Comparison of ENCODE assay signal across 12 cellular contexts in the genomic region with DNA sequence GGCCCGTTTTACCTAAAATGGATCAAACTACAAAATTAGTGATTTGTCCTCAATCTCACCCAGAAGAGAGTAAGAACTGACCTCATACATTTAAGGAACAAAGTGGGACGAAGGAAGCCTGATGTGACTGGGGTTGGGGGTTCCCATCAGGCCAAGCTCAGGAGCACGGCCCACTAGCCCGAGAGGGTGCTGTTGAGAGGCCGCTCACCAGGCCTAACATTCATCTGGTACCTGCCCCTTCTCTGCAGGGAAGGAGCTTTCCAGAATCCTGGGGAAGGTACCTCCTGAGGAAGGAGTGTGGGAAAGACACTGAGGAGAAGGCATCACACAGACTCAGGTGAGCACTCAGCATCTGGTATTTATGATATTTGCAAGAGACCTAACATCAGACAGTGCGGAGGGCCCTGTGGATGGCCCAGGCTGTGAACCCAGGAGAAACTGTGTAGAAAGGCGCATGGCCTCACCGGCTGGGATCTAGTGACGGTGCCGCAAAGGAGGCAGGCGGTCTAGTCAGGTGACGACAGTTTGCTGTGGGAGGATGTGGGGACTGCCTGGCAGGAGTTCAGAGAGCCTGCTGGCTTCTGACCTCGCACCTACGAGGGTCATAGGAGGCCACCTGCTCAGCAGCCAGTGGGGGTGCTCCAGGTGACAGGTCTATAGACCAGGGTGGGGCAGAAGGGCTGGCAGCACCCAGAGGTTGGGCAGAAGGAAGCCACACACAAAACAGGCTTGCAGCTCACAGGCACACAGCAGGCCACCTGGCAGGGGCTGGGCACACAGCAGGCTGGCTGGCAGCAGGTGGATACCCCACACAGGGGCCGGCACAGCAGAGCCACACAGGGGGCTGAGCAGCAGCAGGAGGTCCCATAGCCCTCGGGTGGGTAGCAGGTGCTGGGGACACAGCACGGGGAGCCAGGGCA.
DNase-seq lines count a peak whose midpoint lies in the region; ATAC-seq lines count a peak whose summit lies in the region.
"Had no signal": no experiment of that assay in that cellular context is flagged by ENCODE, and none has a peak within 500 bp of the region (broad histone marks: within the 10 kb centered on the region; RNA-seq: fewer than 3 reads in every experiment).

No MANE protein-coding gene starts in this region.

- no peak overlapping the region; the same call in 1 of the 2 replicates for H3K9ac ChIP-seq in BLaER1

- H3K9me3 ChIP-seq in BLaER1: peaks cover 77% of the 10 kb centered on the region

- peaks cover 74% of the 10 kb centered on the region for H3K4me1 ChIP-seq in BLaER1

- H3K27ac ChIP-seq in BLaER1: peak overlapping the region; percentile 65
- H3K27ac ChIP-seq: VCaP had no signal

- in situ Hi-C loops in ACHN (cut with HindIII; ENCODE audit: low pct_ligation_motif_present, low pct_unique_long_range_greater_than_20kb, low sequenced_read_pairs): no loop called here

- H3K4me3 ChIP-seq in BLaER1: no peak overlapping the region

- H4K20me1 ChIP-seq in BLaER1: no peaks in the 10 kb centered on the region

- ATAC-seq in GM18861 (IDR thresholded peaks at IDR 0.05; ENCODE audit: unreplicated experiment): no peak

- H3K4me2 ChIP-seq in BLaER1: peak overlapping the region; percentile 47

- H3K36me3 ChIP-seq in BLaER1: no peaks in the 10 kb centered on the region; the same call in 1 of the 2 replicates

- peak; percentile 76 for DNase-seq in NCI-H1417 treated with DMSO at 0.1 percent for 48 hours (lab: John Stamatoyannopoulos, UW)
- peak; percentile 21 to 30 for DNase-seq in activated CD4-positive, alpha-beta T cell treated with anti-CD3 and anti-CD28 coated beads, Interleukin-2, amount 50 U/mL, for 4 hours
- peak; percentile 85 for DNase-seq in central memory CD4-positive, alpha-beta T cell
- no peak for DNase-seq in HK-2 (ENCODE audit: unreplicated experiment)
- DNase-seq in ACHN: no peak
- no peak for DNase-seq in Ammon's horn (ENCODE audit: low spot score)
- DNase-seq: erythroblast, mesenchymal stem cell, NCI-H2029 treated with DMSO at 0.1 percent for 48 hours had no signal

- H3K27me3 ChIP-seq in BLaER1: no peaks in the 10 kb centered on the region

Comparison
In these comparisons a context has a peak if more than half of its experiments do, and no peak if none do; other contexts are left out.
1. DNase-seq: peak in NCI-H1417 treated with DMSO at 0.1 percent for 48 hours (single experiment), activated CD4-positive, alpha-beta T cell treated with anti-CD3 and anti-CD28 coated beads, Interleukin-2, amount 50 U/mL, for 4 hours (2 of 2) and central memory CD4-positive, alpha-beta T cell (single experiment); none in HK-2 (single experiment), ACHN (single experiment) and Ammon's horn (single experiment).